In the genomic region with DNA sequence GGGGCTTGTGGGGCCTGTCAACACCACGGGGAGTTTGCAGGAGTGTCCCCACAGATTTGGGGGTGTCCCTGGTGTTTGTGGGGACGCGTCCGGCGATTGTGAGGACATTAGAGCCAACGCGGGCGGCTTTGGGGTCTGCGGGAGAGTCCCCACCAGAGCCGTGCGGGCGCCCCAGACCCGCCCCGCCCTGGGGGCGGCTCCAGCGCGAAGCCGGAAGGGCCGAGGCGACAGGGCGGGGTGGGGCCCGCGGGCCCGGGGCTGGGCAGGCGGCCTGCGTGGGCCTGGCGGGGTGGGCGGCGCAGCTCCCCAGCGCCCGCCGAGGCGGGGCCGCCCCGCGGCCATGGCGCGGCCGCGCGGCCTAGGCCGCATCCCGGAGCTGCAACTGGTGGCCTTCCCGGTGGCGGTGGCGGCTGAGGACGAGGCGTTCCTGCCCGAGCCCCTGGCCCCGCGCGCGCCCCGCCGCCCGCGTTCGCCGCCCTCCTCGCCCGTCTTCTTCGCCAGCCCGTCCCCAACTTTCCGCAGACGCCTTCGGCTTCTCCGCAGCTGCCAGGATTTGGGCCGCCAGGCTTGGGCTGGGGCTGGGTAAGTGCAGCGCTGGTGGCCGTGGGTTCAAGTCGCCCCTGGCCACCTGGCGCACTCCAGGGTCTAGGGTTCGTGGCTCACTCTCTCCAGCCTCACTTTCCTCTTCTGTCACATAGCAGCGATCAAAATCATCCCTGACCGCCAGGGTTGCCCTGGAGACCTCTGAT, we compare ENCODE assay signal across 8 cellular contexts. TPM values are rescaled to one million over a fixed set of nuclear protein-coding genes. Genes with fewer than 3 reads are reported as not detected.
DNase-seq lines count a peak whose midpoint lies in the region; TF ChIP-seq lines count a peak whose summit lies in the region.

No MANE protein-coding gene starts in this region.

- peak overlapping the region; percentile 71 for H3K4me2 ChIP-seq in Karpas-422 (ENCODE audit: low read depth, low read length, poor library complexity, severe bottlenecking)

- no peaks in the 10 kb centered on the region for H3K79me2 ChIP-seq in Karpas-422 (ENCODE audit: low read length)

- H3K4me1 ChIP-seq in Karpas-422 (ENCODE audit: low read length) (peaks cover 18% of the 10 kb centered on the region), muscle layer of duodenum (ENCODE audit: control insufficient read depth in 1 of 2, insufficient read depth in 2 of 2, low read length in 2 of 2) (peaks cover 0 to 20% of the 10 kb centered on the region in 2 donors)

- H3K9me2 ChIP-seq in Karpas-422 (replicated peaks; ENCODE audit: insufficient read depth, low read length), result no peaks in the 10 kb centered on the region

- H2AFZ ChIP-seq in Karpas-422 (ENCODE audit: low read length), result peak overlapping the region; percentile 62; the same call in 1 of the 2 replicates

- H3K9ac ChIP-seq in Karpas-422 (ENCODE audit: low read length), result peak overlapping the region; percentile 53

- 0 out of 2 replicates have a peak, but pooled peaks cover 3% of the 10 kb centered on the region for H4K20me1 ChIP-seq in Karpas-422 (ENCODE audit: insufficient read depth, low read depth, low read length)

- H3K27me3 ChIP-seq in Karpas-422 (ENCODE audit: low read length), result no peaks in the 10 kb centered on the region
- peaks cover 0 to 31% (median 8%) of the 10 kb centered on the region in 45 donors for H3K27me3 ChIP-seq in dorsolateral prefrontal cortex
- peaks cover 4% of the 10 kb centered on the region for H3K27me3 ChIP-seq in muscle layer of duodenum (ENCODE audit: low read depth, low read length)

- no peak overlapping the region for H3K27ac ChIP-seq in Karpas-422 (ENCODE audit: low read length)
- peak overlapping the region in 2 of 59 donors; percentile 36 to 58 for H3K27ac ChIP-seq in dorsolateral prefrontal cortex
- no peak overlapping the region for H3K27ac ChIP-seq in muscle layer of duodenum (ENCODE audit: low read length)

- TF ChIP-seq CTCF in dorsolateral prefrontal cortex (IDR thresholded peaks at IDR 0.05 in 54 of 56, conservative IDR thresholded peaks at IDR 0.05 in 2 of 56; ENCODE audit: low read depth in 1 of 56, partially characterized antibody in 56 of 56), result no peak

- H3K9me3 ChIP-seq in Karpas-422 (ENCODE audit: low read length) (no peaks in the 10 kb centered on the region), muscle layer of duodenum (ENCODE audit: control insufficient read depth in 1 of 2, low read length in 2 of 2) (no peaks in the 10 kb centered on the region)

- intact Hi-C loops in dorsolateral prefrontal cortex (cut with DNase I), result no loop called here

- peak; percentile 23 for DNase-seq in GM04504 (ENCODE audit: low read depth)
- DNase-seq in Karpas-422, result no peak
- no peak for DNase-seq in dorsolateral prefrontal cortex
- no peak for DNase-seq in NCI-H187 (lab: John Stamatoyannopoulos, UW)
- no peak for DNase-seq in activated CD4-positive, alpha-beta T cell treated with anti-CD3 and anti-CD28 coated beads, Interleukin-2, amount 50 U/mL, for 1 hour
- no peak for DNase-seq in NCI-H510A (lab: John Stamatoyannopoulos, UW)
- no peak for DNase-seq in dedifferentiated amniotic fluid mesenchymal stem cell (ENCODE audit: extremely low spot score)

- H3K36me3 ChIP-seq in Karpas-422 (ENCODE audit: insufficient read depth, low read length) (no peaks in the 10 kb centered on the region), muscle layer of duodenum (ENCODE audit: control insufficient read depth in 1 of 2, insufficient read depth in 2 of 2, low read length in 2 of 2) (no peaks in the 10 kb centered on the region)

- H3K4me3 ChIP-seq in Karpas-422 (ENCODE audit: low read length) (peak overlapping the region; percentile 66), dorsolateral prefrontal cortex (peak overlapping the region in 58 of 59 donors; percentile 15 to 65 (median 46)), muscle layer of duodenum (ENCODE audit: low read depth in 1 of 2, low read length in 2 of 2) (peak overlapping the region; percentile 66 to 71)

RNA-seq across cellular contexts. Expression of gene PDE4A, which starts 10.3 kb away (rescaled TPM):
- 2.6 and 2.9 TPM in 2 replicates for total RNA-seq in Karpas-422 (2014; rRNA removed; shearing (Covaris generic); ENCODE audit: low replicate concordance)
- 10 to 100 TPM; 23.3 to 88.7 (median 59.0) TPM for total RNA-seq in dorsolateral prefrontal cortex

RNA-seq across cellular contexts. Expression of gene CDC37, which starts 27.3 kb away (rescaled TPM):
- total RNA-seq in Karpas-422 (2014; rRNA removed; shearing (Covaris generic); ENCODE audit: low replicate concordance), result 86.3 and 225 TPM in 2 replicates
- 100 to 1,000 TPM in 117 of 120 experiments, 10 to 100 TPM in 3; 92.2 to 206 (median 145) TPM for total RNA-seq in dorsolateral prefrontal cortex

RNA-seq across cellular contexts. Expression of gene TYK2, which starts 50.3 kb away (rescaled TPM):
- total RNA-seq in Karpas-422 (2014; rRNA removed; shearing (Covaris generic); ENCODE audit: low replicate concordance), result 108 and 158 TPM in 2 replicates
- total RNA-seq in dorsolateral prefrontal cortex, result 100 to 1,000 TPM in 94 of 120 experiments, 10 to 100 TPM in 26; 69.3 to 186 (median 118) TPM
